Comparison of ENCODE assay signal across 20 cellular contexts in genomic region chr9:92066131-92066530, GRCh38. TPM values are rescaled to one million over a fixed set of nuclear protein-coding genes. Genes with fewer than 3 reads are reported as not detected.
DNase-seq lines count a peak whose midpoint lies in the region; ATAC-seq, FAIRE-seq and TF ChIP-seq lines count a peak whose summit lies in the region.
"Had no signal": no experiment of that assay in that cellular context is flagged by ENCODE, and none has a peak within 500 bp of the region (broad histone marks: within the 10 kb centered on the region; RNA-seq: fewer than 3 reads in every experiment).

No MANE protein-coding gene starts in this region.

- DNase-seq in HFFc6 (no peak), adrenal gland (peak in 4 of 7 donors; percentile 21 to 46 (median 30)), endothelial cell (ENCODE audit: low spot score) (no peak), retina (peak; percentile 34), urothelium cell line (ENCODE audit: low spot score) (no peak)
- DNase-seq: DMS 273 treated with DMSO at 0.1 percent for 48 hours, GDM1, GOT3, NCI-H1048, NCI-H146, NCI-H2081, NCI-H524 had no signal

- H3K4me1 ChIP-seq in adrenal gland (replicated peaks in 1 of 2), result peaks cover 0 to 3% of the 10 kb centered on the region in 2 donors

- H3K4me3 Mint-ChIP-seq in HFFc6, result no peak overlapping the region
- H3K4me3 Mint-ChIP-seq in endothelial cell (ENCODE audit: unreplicated experiment), result peak overlapping the region; percentile 57

- no peaks in the 10 kb centered on the region for H3K27me3 Mint-ChIP-seq in HFFc6 (ENCODE audit: insufficient read depth)
- H3K27me3 Mint-ChIP-seq in endothelial cell (ENCODE audit: unreplicated experiment), result no peaks in the 10 kb centered on the region

- no peak for TF ChIP-seq POLR2A in adrenal gland (IDR thresholded peaks at IDR 0.05)

- 48 to 55% (median 50%) methylated on average over 5 of the region's 5 CpGs for WGBS in adrenal gland, 4 donors

- no peak overlapping the region for H3K27ac ChIP-seq in adrenal gland
- H3K27ac ChIP-seq: C4-2B, KMS-11 had no signal

- intact Hi-C loops in adrenal gland (cut with DNase I), result no loop called here

- ATAC-seq in GM18517 (IDR thresholded peaks at IDR 0.05; ENCODE audit: unreplicated experiment) (no peak), HG03565 (IDR thresholded peaks at IDR 0.05; ENCODE audit: unreplicated experiment) (no peak)
- ATAC-seq: HepG2, Panc1 had no signal

- peaks cover 0 to 23% of the 10 kb centered on the region in 2 donors for H3K36me3 ChIP-seq in adrenal gland (replicated peaks in 1 of 2)

- H3K9me3 ChIP-seq in adrenal gland (replicated peaks in 1 of 3), result peaks cover 0 to 9% (median 0%) of the 10 kb centered on the region in 3 donors

- no peaks in the 10 kb centered on the region for H3K27me3 ChIP-seq in adrenal gland

- H3K9me3 Mint-ChIP-seq in HFFc6, result peaks cover 20% of the 10 kb centered on the region
- peaks cover 5% of the 10 kb centered on the region for H3K9me3 Mint-ChIP-seq in endothelial cell (ENCODE audit: unreplicated experiment)

- H3K27ac Mint-ChIP-seq in HFFc6 (peak overlapping the region; percentile 5; the same call in 1 of the 2 replicates), endothelial cell (ENCODE audit: unreplicated experiment) (no peak overlapping the region)

- FAIRE-seq in urothelium cell line (lab: Jason Lieb, UNC), result no peak
- FAIRE-seq: GM12891, GM18507, HepG2 had no signal

- TF ChIP-seq CTCF in HFFc6 (IDR thresholded peaks at IDR 0.05) (no peak), adrenal gland (IDR thresholded peaks at IDR 0.05) (no peak), endothelial cell (IDR thresholded peaks at IDR 0.05; ENCODE audit: unreplicated experiment) (no peak)

- H3K4me1 Mint-ChIP-seq in HFFc6 (ENCODE audit: low read depth) (peaks cover 10% of the 10 kb centered on the region), endothelial cell (ENCODE audit: unreplicated experiment) (no peaks in the 10 kb centered on the region)

- no peak overlapping the region for H3K4me3 ChIP-seq in adrenal gland

- peaks cover 46% of the 10 kb centered on the region for H3K36me3 Mint-ChIP-seq in HFFc6 (ENCODE audit: low read depth)
- peaks cover 57% of the 10 kb centered on the region for H3K36me3 Mint-ChIP-seq in endothelial cell (ENCODE audit: low read depth, unreplicated experiment)

RNA-seq across cellular contexts. Expression of gene SPTLC1, which starts 49.1 kb away (rescaled TPM):
- total RNA-seq in HFFc6 (2021; fragmentation: NEBNext Ultra II Directional; extraction: Animal tissue kit (Norgen Biotek cat#: 25700)), result 10 to 100 TPM; 56.2 to 67.2 (median 63.5) TPM
- total RNA-seq in adrenal gland, result 10 to 100 TPM; 59.0 to 93.7 (median 72.9) TPM
- 10 to 100 TPM; 18.8 to 89.6 (median 20.1) TPM for polyA plus RNA-seq in adrenal gland
- 69.2 TPM for total RNA-seq in endothelial cell (ENCODE audit: unreplicated experiment)

Comparison
In these comparisons a context has a peak if more than half of its experiments do, and no peak if none do; other contexts are left out.
1. DNase-seq: peak in adrenal gland (4 of 7) and retina (single experiment); none in HFFc6 (single experiment), endothelial cell (single experiment) and urothelium cell line (single experiment).